22 cellular contexts compared by ENCODE assay signal in genomic region chr20:36062799-36063198, GRCh38.
A peak's percentile ranks its signal among the peaks of the same experiment; 100 is the strongest.
DNase-seq lines count a peak whose midpoint lies in the region; ATAC-seq, FAIRE-seq and TF ChIP-seq lines count a peak whose summit lies in the region.
"Had no signal": no experiment of that assay in that cellular context is flagged by ENCODE, and none has a peak within 500 bp of the region (broad histone marks: within the 10 kb centered on the region; RNA-seq: fewer than 3 reads in every experiment).

No MANE protein-coding gene starts in this region.

- CTCF ChIA-PET in K562 (lab: Yijun Ruan, JAX; ENCODE audit: low intra/inter-chr PET ratio): no interaction called here
- CTCF ChIA-PET in activated CD4-positive, alpha-beta memory T cell treated with anti-CD3 and anti-CD28 coated beads, Interleukin-2, amount 10 ng/mL, durations not matched to agents 7 days and 5 days (lab: Charles Lee): no interaction called here

- peak; percentile 43 for DNase-seq in AG20443 (ENCODE audit: low spot score)
- peak; percentile 79 for DNase-seq in ELR (ENCODE audit: low read depth)
- peak; percentile 53 to 62 (median 62) for DNase-seq in K562 (ENCODE audit: extremely low read depth in 1 of 4, low spot score in 3 of 4)
- peak; percentile 68 for DNase-seq in kidney tubule cell (ENCODE audit: low spot score)
- DNase-seq in 8988T: no peak
- no peak for DNase-seq in activated CD4-positive, alpha-beta memory T cell treated with anti-CD3 and anti-CD28 coated beads, Interleukin-2, amount 10 ng/mL, durations not matched to agents 7 days and 5 days
- DNase-seq in HPDE6-E6E7 (ENCODE audit: extremely low spot score): no peak
- DNase-seq: activated CD8-positive, alpha-beta T cell treated with anti-CD3 and anti-CD28 coated beads, Interleukin-2, amount 10 ng/mL, durations not matched to agents 7 days and 5 days; activated gamma-delta T cell treated with Interleukin-2 at 50 U/mL for 16 hours; H7; heart left ventricle; NCI-H187; NCI-H526 treated with DMSO at 0.1 percent for 48 hours; RPMI8226; spleen; stimulated activated CD4-positive, alpha-beta T cell treated with anti-CD3 and anti-CD28 coated beads, Interleukin-4, amount 100 ng/mL, for 24 hours; stimulated activated naive CD4-positive, alpha-beta T cell treated with Interleukin-2 at 50 U/mL for 16 hours; T1000 had no signal

- TF ChIP-seq POLR2A in K562 (conservative IDR thresholded peaks at IDR 0.05): no peak

- H3K36me3 ChIP-seq in K562 (ENCODE audit: control insufficient read depth, insufficient read depth, low read length): no peaks in the 10 kb centered on the region
- H3K36me3 ChIP-seq: heart left ventricle, spleen, thoracic aorta had no signal

- in situ Hi-C loops in K562 (cut with MboI): no loop called here

- H3K9me3 Mint-ChIP-seq in activated CD4-positive, alpha-beta memory T cell treated with anti-CD3 and anti-CD28 coated beads, Interleukin-2, amount 10 ng/mL, durations not matched to agents 7 days and 5 days: peaks cover 2% of the 10 kb centered on the region

- intact Hi-C loops in K562 (cut with micrococcal nuclease): no loop called here

- peak; percentile 17; the same call in 2 of the 3 replicates for ATAC-seq in K562
- ATAC-seq in HG03095 (IDR thresholded peaks at IDR 0.05; ENCODE audit: unreplicated experiment): no peak
- ATAC-seq: activated CD8-positive, alpha-beta T cell treated with anti-CD3 and anti-CD28 coated beads, Interleukin-2, amount 10 ng/mL, durations not matched to agents 7 days and 5 days; heart left ventricle had no signal

- H4K20me1 ChIP-seq in K562 (replicated peaks; ENCODE audit: control insufficient read depth, insufficient read depth, low read length): no peaks in the 10 kb centered on the region

- H3K36me3 Mint-ChIP-seq in activated CD4-positive, alpha-beta memory T cell treated with anti-CD3 and anti-CD28 coated beads, Interleukin-2, amount 10 ng/mL, durations not matched to agents 7 days and 5 days (ENCODE audit: low read depth): no peaks in the 10 kb centered on the region

- H3K27me3 Mint-ChIP-seq in activated CD4-positive, alpha-beta memory T cell treated with anti-CD3 and anti-CD28 coated beads, Interleukin-2, amount 10 ng/mL, durations not matched to agents 7 days and 5 days: peaks cover 30% of the 10 kb centered on the region

- H3K4me1 ChIP-seq in K562 (replicated peaks in 1 of 2; ENCODE audit: control insufficient read depth in 2 of 2, insufficient read depth in 2 of 2, low read length in 2 of 2): peaks cover 15 to 20% of the 10 kb centered on the region in 2 experiments

- H3K27me3 ChIP-seq in K562 (ENCODE audit: control insufficient read depth in 2 of 2, insufficient read depth in 2 of 2, low read length in 2 of 2): no peaks in the 10 kb centered on the region
- H3K27me3 ChIP-seq: heart left ventricle had no signal

- H3K27ac Mint-ChIP-seq in activated CD4-positive, alpha-beta memory T cell treated with anti-CD3 and anti-CD28 coated beads, Interleukin-2, amount 10 ng/mL, durations not matched to agents 7 days and 5 days: no peak overlapping the region
- H3K27ac Mint-ChIP-seq: activated CD8-positive, alpha-beta T cell treated with anti-CD3 and anti-CD28 coated beads, Interleukin-2, amount 10 ng/mL, durations not matched to agents 7 days and 5 days had no signal

- no peak for TF ChIP-seq CTCF in K562 (IDR thresholded peaks at IDR 0.05 in 2 of 3, conservative IDR thresholded peaks at IDR 0.05 in 1 of 3; ENCODE audit: insufficient read depth in 2 of 3, low read depth in 1 of 3, low read length in 3 of 3)

- peaks cover 9% of the 10 kb centered on the region for H3K4me1 Mint-ChIP-seq in activated CD4-positive, alpha-beta memory T cell treated with anti-CD3 and anti-CD28 coated beads, Interleukin-2, amount 10 ng/mL, durations not matched to agents 7 days and 5 days

- no peak overlapping the region for H3K4me3 Mint-ChIP-seq in activated CD4-positive, alpha-beta memory T cell treated with anti-CD3 and anti-CD28 coated beads, Interleukin-2, amount 10 ng/mL, durations not matched to agents 7 days and 5 days

- FAIRE-seq in K562 (lab: Jason Lieb, UNC): peak; percentile 78
- FAIRE-seq: bronchial epithelial cell had no signal

- POLR2A ChIA-PET in K562 (lab: Yijun Ruan, JAX): no interaction called here
- POLR2A ChIA-PET in activated CD4-positive, alpha-beta memory T cell treated with anti-CD3 and anti-CD28 coated beads, Interleukin-2, amount 10 ng/mL, durations not matched to agents 7 days and 5 days (lab: Charles Lee): interaction anchor here (2.7 kb wide), 1 partner anchor 12 kb away, joined by 22 read pairs; no protein-coding TSS in a partner anchor

- H2AFZ ChIP-seq in K562 (ENCODE audit: low read depth, low read length): peak overlapping the region; percentile 53

- no peaks in the 10 kb centered on the region for H3K9me3 ChIP-seq in K562 (replicated peaks; ENCODE audit: control insufficient read depth, insufficient read depth, low read depth, low read length)
- H3K9me3 ChIP-seq: thoracic aorta had no signal

- H3K4me2 ChIP-seq in K562 (ENCODE audit: insufficient read depth, low read length): 0 out of 2 replicates have a peak overlapping the region, but pooled peaks have one; percentile 42
- H3K4me2 ChIP-seq: KMS-11 had no signal

- H3K4me3 ChIP-seq in K562: no peak overlapping the region
- H3K4me3 ChIP-seq: heart left ventricle, spleen, thoracic aorta had no signal

- no peaks in the 10 kb centered on the region for H3K9me1 ChIP-seq in K562 (ENCODE audit: control insufficient read depth, insufficient read depth, low read length)

- TF ChIP-seq RAD21 in K562 (CRISPR knock-in tag; conservative IDR thresholded peaks at IDR 0.05 in 1 of 2, IDR thresholded peaks at IDR 0.05 in 1 of 2): 0 out of 4 replicates have a peak, but pooled peaks of 1 of the 2 experiments have one; percentile 20

- no peaks in the 10 kb centered on the region for H3K79me2 ChIP-seq in K562 (ENCODE audit: control insufficient read depth, insufficient read depth, low read length)

- no peak overlapping the region for H3K9ac ChIP-seq in K562 (ENCODE audit: insufficient read depth in 1 of 2, low read depth in 2 of 2, low read length in 2 of 2)
- H3K9ac ChIP-seq: KMS-11 had no signal

- H3K27ac ChIP-seq in K562 (ENCODE audit: extremely low read depth, low read depth, low read length): no peak overlapping the region; the same call in 2 of the 3 replicates
- H3K27ac ChIP-seq: KMS-11, spleen, thoracic aorta had no signal

- BruUV-seq in K562 (replicated peaks; lab: Mats Ljungman, UMichigan): no TSS peak

- TF ChIP-seq EP300 in K562 (IDR thresholded peaks at IDR 0.05; ENCODE audit: low read length): peak; percentile 4; the same call in 1 of the 2 replicates

- 0% methylated on average over 1 of the region's 1 CpG for WGBS in K562 (ENCODE audit: insufficient coverage, low coverage, missing lambda C conversion rate)

TF ChIP-seq in K562, 482 proteins besides CTCF, POLR2A, EP300 and RAD21 (continues in another document):
- TF ChIP-seq SMARCA4 (IDR thresholded peaks at IDR 0.05): peak; percentile 36; the same call in 1 of the 2 replicates
- no peak for TF ChIP-seq ZBTB26 (CRISPR knock-in tag; IDR thresholded peaks at IDR 0.05)
- 0 out of 2 replicates have a peak, but pooled peaks have one; percentile 27 for TF ChIP-seq ARID1B (IDR thresholded peaks at IDR 0.05)
- no peak for TF ChIP-seq CBX1 (IDR thresholded peaks at IDR 0.05; ENCODE audit: low read depth)
- no peak for TF ChIP-seq ZNF217 (CRISPR knock-in tag; IDR thresholded peaks at IDR 0.05)
- TF ChIP-seq MEIS2 (IDR thresholded peaks at IDR 0.05; ENCODE audit: partially characterized antibody): peak; percentile 43
- TF ChIP-seq, protein P1, sequence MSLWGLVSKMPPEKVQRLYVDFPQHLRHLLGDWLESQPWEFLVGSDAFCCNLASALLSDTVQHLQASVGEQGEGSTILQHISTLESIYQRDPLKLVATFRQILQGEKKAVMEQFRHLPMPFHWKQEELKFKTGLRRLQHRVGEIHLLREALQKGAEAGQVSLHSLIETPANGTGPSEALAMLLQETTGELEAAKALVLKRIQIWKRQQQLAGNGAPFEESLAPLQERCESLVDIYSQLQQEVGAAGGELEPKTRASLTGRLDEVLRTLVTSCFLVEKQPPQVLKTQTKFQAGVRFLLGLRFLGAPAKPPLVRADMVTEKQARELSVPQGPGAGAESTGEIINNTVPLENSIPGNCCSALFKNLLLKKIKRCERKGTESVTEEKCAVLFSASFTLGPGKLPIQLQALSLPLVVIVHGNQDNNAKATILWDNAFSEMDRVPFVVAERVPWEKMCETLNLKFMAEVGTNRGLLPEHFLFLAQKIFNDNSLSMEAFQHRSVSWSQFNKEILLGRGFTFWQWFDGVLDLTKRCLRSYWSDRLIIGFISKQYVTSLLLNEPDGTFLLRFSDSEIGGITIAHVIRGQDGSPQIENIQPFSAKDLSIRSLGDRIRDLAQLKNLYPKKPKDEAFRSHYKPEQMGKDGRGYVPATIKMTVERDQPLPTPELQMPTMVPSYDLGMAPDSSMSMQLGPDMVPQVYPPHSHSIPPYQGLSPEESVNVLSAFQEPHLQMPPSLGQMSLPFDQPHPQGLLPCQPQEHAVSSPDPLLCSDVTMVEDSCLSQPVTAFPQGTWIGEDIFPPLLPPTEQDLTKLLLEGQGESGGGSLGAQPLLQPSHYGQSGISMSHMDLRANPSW (CRISPR knock-in tag; IDR thresholded peaks at IDR 0.05): no peak
- peak; percentile 95 for TF ChIP-seq HMBOX1 (IDR thresholded peaks at IDR 0.05)
- TF ChIP-seq JUND (IDR thresholded peaks at IDR 0.05; ENCODE audit: borderline replicate concordance, low read depth, low read length): peak; percentile 71; the same call in 1 of the 2 replicates
- no peak; the same call in 2 of the 3 replicates for TF ChIP-seq JUND (tag; IDR thresholded peaks at IDR 0.05; ENCODE audit: borderline replicate concordance, low read depth, low read length)

Comparison
In these comparisons a context has a peak if more than half of its experiments do, and no peak if none do; other contexts are left out.
1. DNase-seq: peak in AG20443 (single experiment), ELR (single experiment), K562 (4 of 4) and kidney tubule cell (single experiment); none in 8988T (single experiment), activated CD4-positive, alpha-beta memory T cell treated with anti-CD3 and anti-CD28 coated beads, Interleukin-2, amount 10 ng/mL, durations not matched to agents 7 days and 5 days (single experiment) and HPDE6-E6E7 (single experiment).